9 cellular contexts compared by ENCODE assay signal in the genomic region with DNA sequence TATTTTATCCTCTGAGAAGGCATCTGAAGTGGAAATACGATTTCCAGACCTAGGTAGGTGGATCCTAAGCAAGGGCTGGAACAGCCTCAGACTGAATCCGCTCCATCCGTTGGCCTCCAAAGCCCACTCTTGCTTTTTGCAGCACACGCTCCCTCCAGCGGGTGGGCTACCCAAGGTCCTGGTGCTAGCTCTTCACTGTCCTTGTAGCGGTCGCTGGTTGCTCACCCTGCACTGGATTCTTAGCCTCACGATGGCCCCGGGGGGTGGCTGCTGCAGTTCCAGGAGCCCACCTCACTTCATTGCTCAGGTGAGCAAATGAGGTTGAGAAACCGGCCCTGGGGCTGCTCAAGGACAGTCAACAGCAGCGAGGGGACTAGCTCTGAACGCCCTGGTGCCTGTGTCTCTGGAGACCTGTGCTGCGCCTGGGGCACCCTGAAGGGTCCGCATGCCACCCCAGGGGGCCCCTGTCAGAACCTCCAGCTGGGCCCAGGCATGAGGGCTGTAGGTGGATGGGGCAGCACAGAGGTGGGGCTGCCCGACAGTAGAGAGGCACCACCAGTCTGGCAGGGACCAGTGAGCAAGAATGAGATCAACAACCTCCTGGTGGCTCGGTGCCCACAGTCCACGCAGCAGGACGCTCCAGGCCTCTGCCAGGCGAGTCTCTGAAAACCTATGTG. TPM values are rescaled to one million over a fixed set of nuclear protein-coding genes. Genes with fewer than 3 reads are reported as not detected.
DNase-seq lines count a peak whose midpoint lies in the region; ATAC-seq and TF ChIP-seq lines count a peak whose summit lies in the region.
"Had no signal": no experiment of that assay in that cellular context is flagged by ENCODE, and none has a peak within 500 bp of the region (broad histone marks: within the 10 kb centered on the region; RNA-seq: fewer than 3 reads in every experiment).

No MANE protein-coding gene starts in this region.

- no peak for TF ChIP-seq EP300 in transverse colon (IDR thresholded peaks at IDR 0.05; ENCODE audit: low read depth)

- H3K4me1 ChIP-seq in right cardiac atrium (ENCODE audit: control insufficient read depth, insufficient read depth, low read length) (peaks cover 7% of the 10 kb centered on the region), heart right ventricle (peaks cover 15 to 48% (median 42%) of the 10 kb centered on the region in 9 donors), transverse colon (peaks cover 35 to 43% (median 38%) of the 10 kb centered on the region in 4 donors)
- H3K4me1 ChIP-seq: BE2C had no signal

- no peaks in the 10 kb centered on the region for H3K27me3 ChIP-seq in right cardiac atrium (ENCODE audit: control insufficient read depth, insufficient read depth)
- H3K27me3 ChIP-seq in heart right ventricle, result no peaks in the 10 kb centered on the region
- no peaks in the 10 kb centered on the region for H3K27me3 ChIP-seq in transverse colon
- H3K27me3 ChIP-seq: BE2C had no signal

- H3K4me3 ChIP-seq in right cardiac atrium (ENCODE audit: low read length) (no peak overlapping the region), heart right ventricle (no peak overlapping the region), transverse colon (no peak overlapping the region)

- H3K27me3 Mint-ChIP-seq in T-helper 17 cell, result no peaks in the 10 kb centered on the region

- DNase-seq in right cardiac atrium, result peak in 2 of 3 donors; percentile 57 to 64
- no peak for DNase-seq in heart right ventricle
- no peak for DNase-seq in T-helper 17 cell
- peak; percentile 67 for DNase-seq in kidney tubule cell (ENCODE audit: low spot score)
- DNase-seq in transverse colon, result no peak

- H3K9me3 ChIP-seq in right cardiac atrium (ENCODE audit: control insufficient read depth, low read length) (no peaks in the 10 kb centered on the region), heart right ventricle (no peaks in the 10 kb centered on the region), T-helper 17 cell (ENCODE audit: control insufficient read depth, low read length, poor library complexity, severe bottlenecking) (no peaks in the 10 kb centered on the region), transverse colon (no peaks in the 10 kb centered on the region)
- H3K9me3 ChIP-seq: BE2C had no signal

- WGBS in right cardiac atrium, result 88% methylated on average over 19 of the region's 19 CpGs
- WGBS in heart right ventricle, 2 donors, result 77 to 82% methylated on average over 19 of the region's 19 CpGs
- WGBS in transverse colon (ENCODE audit: low coverage in 1 of 2), 2 donors, result 84% methylated on average over 18 of the region's 19 CpGs; no CpG with 5 or more reads in 1 of the 2 donors

- ATAC-seq in right cardiac atrium (no peak), heart right ventricle (no peak), T-helper 17 cell (no peak), GM21619 (IDR thresholded peaks at IDR 0.05; ENCODE audit: unreplicated experiment) (no peak), HG03354 (IDR thresholded peaks at IDR 0.05; ENCODE audit: poor library complexity, severe bottlenecking, unreplicated experiment) (no peak), HG02798 (IDR thresholded peaks at IDR 0.05; ENCODE audit: poor library complexity, unreplicated experiment) (no peak)

- TF ChIP-seq CTCF in heart right ventricle (IDR thresholded peaks at IDR 0.05) (no peak), transverse colon (IDR thresholded peaks at IDR 0.05) (no peak)

- intact Hi-C loops in right cardiac atrium (cut with DNase I) (no loop called here), heart right ventricle (cut with DNase I) (loop anchor here in 2 of 10 donors (5.0 kb wide), 1 partner anchor 105 kb away; a partner anchor contains a TSS), transverse colon (cut with DNase I; ENCODE audit: low total_unique reads) (loop anchor here (5.0 kb wide), 1 partner anchor 105 kb away; a partner anchor contains a TSS)

- TF ChIP-seq POLR2A in transverse colon (IDR thresholded peaks at IDR 0.05), result no peak

- H3K4me1 Mint-ChIP-seq in T-helper 17 cell, result peaks cover 27% of the 10 kb centered on the region

- peaks cover 0 to 54% (median 38%) of the 10 kb centered on the region in 9 donors for H3K36me3 ChIP-seq in heart right ventricle
- peaks cover 0 to 37% (median 23%) of the 10 kb centered on the region in 4 donors for H3K36me3 ChIP-seq in transverse colon

- no peak overlapping the region for H3K27ac Mint-ChIP-seq in T-helper 17 cell

- H3K4me3 Mint-ChIP-seq in T-helper 17 cell, result peak overlapping the region; percentile 25

- in situ Hi-C loops in transverse colon (cut with MboI; ENCODE audit: low pct_ligation_motif_present in 1 of 4, low pct_unique_long_range_greater_than_20kb in 1 of 4, low sequenced_read_pairs in 3 of 4), result no loop called here

- no peak overlapping the region for H3K27ac ChIP-seq in right cardiac atrium (ENCODE audit: low read length)
- no peak overlapping the region for H3K27ac ChIP-seq in heart right ventricle
- peak overlapping the region; percentile 7 to 96 (median 12) for H3K27ac ChIP-seq in transverse colon

- peaks cover 2% of the 10 kb centered on the region for H3K36me3 Mint-ChIP-seq in T-helper 17 cell (ENCODE audit: low read depth)

RNA-seq across cellular contexts. Expression of a gene that starts 4.3 kb away (rescaled TPM):
- total RNA-seq in right cardiac atrium (10 to 100 TPM; 71.8 to 82.2 (median 80.9) TPM), heart right ventricle (100 to 1,000 TPM in 5 of 10 donors, 10 to 100 TPM in 5; 88.6 to 123 (median 102) TPM), T-helper 17 cell (100 to 1,000 TPM; 137 to 168 TPM), transverse colon (1,000 to 10,000 TPM in 1 of 4 donors, 100 to 1,000 TPM in 3; 495 to 1,114 (median 787) TPM)
- polyA plus RNA-seq in right cardiac atrium (56.7 TPM), heart right ventricle (10 to 100 TPM; 58.6 to 86.9 TPM)

RNA-seq across cellular contexts. Expression of a gene that starts 8.6 kb away (rescaled TPM):
- total RNA-seq in right cardiac atrium (10 to 100 TPM; 17.3 to 24.3 (median 22.6) TPM), heart right ventricle (10 to 100 TPM in 3 of 10 donors, 1 to 10 TPM in 7; 5.4 to 10.6 (median 7.9) TPM), T-helper 17 cell (1 to 10 TPM; 6.4 to 6.8 TPM), transverse colon (1 to 10 TPM in 3 of 4 donors, not detected in 1; 3.0 to 3.8 (median 3.2) TPM)
- polyA plus RNA-seq in right cardiac atrium (18.6 TPM), heart right ventricle (10 to 100 TPM; 10.5 to 20.0 TPM)

RNA-seq across cellular contexts. Expression of a gene that starts 18.4 kb away (rescaled TPM):
- total RNA-seq in right cardiac atrium, result 100 to 1,000 TPM; 307 to 406 (median 370) TPM
- polyA plus RNA-seq in right cardiac atrium, result 257 TPM
- 100 to 1,000 TPM; 341 to 466 (median 391) TPM for total RNA-seq in heart right ventricle
- 100 to 1,000 TPM; 131 to 210 TPM for polyA plus RNA-seq in heart right ventricle
- 100 to 1,000 TPM; 446 to 548 TPM for total RNA-seq in T-helper 17 cell
- total RNA-seq in transverse colon, result 100 to 1,000 TPM; 250 to 620 (median 432) TPM

RNA-seq across cellular contexts. Expression of a gene that starts 56.3 kb away (rescaled TPM):
- total RNA-seq in right cardiac atrium (10 to 100 TPM; 12.3 to 20.1 (median 16.4) TPM), heart right ventricle (10 to 100 TPM in 8 of 10 donors, 1 to 10 TPM in 2; 6.6 to 14.4 (median 12.7) TPM), T-helper 17 cell (10 to 100 TPM; 32.5 to 36.8 TPM), transverse colon (100 to 1,000 TPM in 1 of 4 donors, 10 to 100 TPM in 3; 24.7 to 124 (median 42.9) TPM)
- polyA plus RNA-seq in right cardiac atrium (20.5 TPM), heart right ventricle (10 to 100 TPM; 12.6 to 45.1 TPM)

Comparison
In these comparisons a context has a peak if more than half of its experiments do, and no peak if none do; other contexts are left out.
1. DNase-seq: peak in right cardiac atrium (2 of 3) and kidney tubule cell (single experiment); none in heart right ventricle (0 of 2), T-helper 17 cell (0 of 3) and transverse colon (single experiment).
2. H3K27ac ChIP-seq: peak in transverse colon (4 of 4); none in right cardiac atrium (single experiment) and heart right ventricle (0 of 10).